Comparison of ENCODE assay signal across 21 cellular contexts in genomic region chr2:211609127-211609526, GRCh38.
DNase-seq lines count a peak whose midpoint lies in the region; ATAC-seq and TF ChIP-seq lines count a peak whose summit lies in the region.
"Had no signal": no experiment of that assay in that cellular context is flagged by ENCODE, and none has a peak within 500 bp of the region (broad histone marks: within the 10 kb centered on the region; RNA-seq: fewer than 3 reads in every experiment).

No MANE protein-coding gene starts in this region.

- H3K27ac ChIP-seq in CD4-positive, alpha-beta memory T cell (ENCODE audit: low read depth, low read length), result no peak overlapping the region
- H3K27ac ChIP-seq in GM23338 (ENCODE audit: low read depth) (no peak overlapping the region), endodermal cell (ENCODE audit: low read depth, low read length) (no peak overlapping the region), neural progenitor cell (no peak overlapping the region)
- H3K27ac ChIP-seq: HL-60, KMS-11, Peyer's patch had no signal

- peak overlapping the region in 4 of 7 donors; percentile 8 to 37 (median 20) for H3K27ac Mint-ChIP-seq in CD4-positive, alpha-beta memory T cell
- H3K27ac Mint-ChIP-seq in GM23338, result peak overlapping the region; percentile 91
- H3K27ac Mint-ChIP-seq in endodermal cell, result peak overlapping the region; percentile 85
- peak overlapping the region; percentile 88 for H3K27ac Mint-ChIP-seq in neural progenitor cell
- H3K27ac Mint-ChIP-seq: B cell; CD4-positive, CD25-positive, alpha-beta regulatory T cell had no signal

- no peaks in the 10 kb centered on the region for H3K27me3 Mint-ChIP-seq in CD4-positive, alpha-beta memory T cell
- H3K27me3 Mint-ChIP-seq in GM23338 (ENCODE audit: insufficient read depth, low read depth, poor library complexity) (no peaks in the 10 kb centered on the region), endodermal cell (ENCODE audit: insufficient read depth) (no peaks in the 10 kb centered on the region), neural progenitor cell (ENCODE audit: insufficient read depth, low read depth) (peaks cover 2% of the 10 kb centered on the region)
- H3K27me3 Mint-ChIP-seq: B cell; CD4-positive, CD25-positive, alpha-beta regulatory T cell had no signal

- no peaks in the 10 kb centered on the region for H3K36me3 Mint-ChIP-seq in CD4-positive, alpha-beta memory T cell
- no peaks in the 10 kb centered on the region for H3K36me3 Mint-ChIP-seq in GM23338 (ENCODE audit: low read depth)
- no peaks in the 10 kb centered on the region for H3K36me3 Mint-ChIP-seq in endodermal cell (ENCODE audit: low read depth)
- peaks cover 62% of the 10 kb centered on the region for H3K36me3 Mint-ChIP-seq in neural progenitor cell
- H3K36me3 Mint-ChIP-seq: CD4-positive, CD25-positive, alpha-beta regulatory T cell had no signal

- H3K4me1 ChIP-seq in CD4-positive, alpha-beta memory T cell (ENCODE audit: insufficient read depth, low read length), result no peaks in the 10 kb centered on the region
- H3K4me1 ChIP-seq in GM23338 (ENCODE audit: insufficient read depth) (peaks cover 8% of the 10 kb centered on the region), endodermal cell (ENCODE audit: control insufficient read depth, insufficient read depth, low read length) (no peaks in the 10 kb centered on the region), neural progenitor cell (no peaks in the 10 kb centered on the region), BE2C (no peaks in the 10 kb centered on the region)
- H3K4me1 ChIP-seq: Peyer's patch had no signal

- H3K9me3 ChIP-seq in CD4-positive, alpha-beta memory T cell (ENCODE audit: control insufficient read depth in 1 of 2, low read length in 2 of 2), result no peaks in the 10 kb centered on the region
- no peaks in the 10 kb centered on the region for H3K9me3 ChIP-seq in endodermal cell (ENCODE audit: control insufficient read depth, low read length)
- no peaks in the 10 kb centered on the region for H3K9me3 ChIP-seq in neural progenitor cell (ENCODE audit: low read depth)
- no peaks in the 10 kb centered on the region for H3K9me3 ChIP-seq in BE2C
- H3K9me3 ChIP-seq: Peyer's patch had no signal

- DNase-seq in CD4-positive, alpha-beta memory T cell, result no peak
- DNase-seq in GM23338 (ENCODE audit: low spot score) (peak; percentile 37), endodermal cell (peak; percentile 60), neural progenitor cell (ENCODE audit: low spot score) (no peak), Ammon's horn (ENCODE audit: low spot score) (no peak), BE2C (no peak)
- DNase-seq: CD4-positive, CD25-positive, alpha-beta regulatory T cell; COR-L47; NCI-H1105; NCI-H146; NCI-H2029; NCI-H2227 treated with DMSO at 0.1 percent for 48 hours; NCI-H510A; NCI-H774; Peyer's patch had no signal

- TF ChIP-seq CTCF in GM23338 (conservative IDR thresholded peaks at IDR 0.05; ENCODE audit: low read depth in 2 of 2), result no peak
- TF ChIP-seq CTCF in endodermal cell (conservative IDR thresholded peaks at IDR 0.05), result no peak
- no peak for TF ChIP-seq CTCF in neural progenitor cell (IDR thresholded peaks at IDR 0.05)
- no peak for TF ChIP-seq CTCF in BE2C (IDR thresholded peaks at IDR 0.05; ENCODE audit: low read depth, low read length)

- no peaks in the 10 kb centered on the region for H3K36me3 ChIP-seq in CD4-positive, alpha-beta memory T cell (ENCODE audit: insufficient read depth, low read length)
- no peaks in the 10 kb centered on the region for H3K36me3 ChIP-seq in GM23338 (ENCODE audit: insufficient read depth)
- no peaks in the 10 kb centered on the region for H3K36me3 ChIP-seq in endodermal cell (ENCODE audit: control insufficient read depth, insufficient read depth, low read length)
- no peaks in the 10 kb centered on the region for H3K36me3 ChIP-seq in neural progenitor cell
- no peaks in the 10 kb centered on the region for H3K36me3 ChIP-seq in BE2C
- H3K36me3 ChIP-seq: Peyer's patch had no signal

- POLR2A ChIA-PET in CD4-positive, alpha-beta memory T cell (lab: Charles Lee; ENCODE audit: partially characterized antibody), result no interaction called here

- H3K4me3 ChIP-seq in CD4-positive, alpha-beta memory T cell (ENCODE audit: low read length in 2 of 2), result no peak overlapping the region
- H3K4me3 ChIP-seq in GM23338 (no peak overlapping the region), endodermal cell (ENCODE audit: low read length) (no peak overlapping the region), neural progenitor cell (no peak overlapping the region), BE2C (ENCODE audit: low read depth, low read length) (no peak overlapping the region)
- H3K4me3 ChIP-seq: Peyer's patch had no signal

- H3F3A ChIP-seq in GM23338 (replicated peaks; ENCODE audit: low read depth) (no peaks in the 10 kb centered on the region), neural progenitor cell (ENCODE audit: low read depth) (no peaks in the 10 kb centered on the region)

- CTCF ChIA-PET in CD4-positive, alpha-beta memory T cell (lab: Charles Lee; ENCODE audit: partially characterized antibody), result no interaction called here

- no peak overlapping the region for H3K4me3 Mint-ChIP-seq in CD4-positive, alpha-beta memory T cell
- H3K4me3 Mint-ChIP-seq in GM23338 (no peak overlapping the region), endodermal cell (no peak overlapping the region), neural progenitor cell (no peak overlapping the region)
- H3K4me3 Mint-ChIP-seq: B cell; CD4-positive, CD25-positive, alpha-beta regulatory T cell had no signal

- H2AFZ ChIP-seq in GM23338 (no peak overlapping the region; the same call in 1 of the 2 replicates), neural progenitor cell (replicated peaks) (peak overlapping the region; percentile 28)

- H3K79me2 ChIP-seq in GM23338 (replicated peaks; ENCODE audit: insufficient read depth) (no peaks in the 10 kb centered on the region), neural progenitor cell (ENCODE audit: low read depth) (no peaks in the 10 kb centered on the region)

- intact Hi-C loops in CD4-positive, alpha-beta memory T cell (cut with micrococcal nuclease), result no loop called here

- H3K4me1 Mint-ChIP-seq in CD4-positive, alpha-beta memory T cell, result peaks cover 0 to 6% (median 2%) of the 10 kb centered on the region in 4 donors
- H3K4me1 Mint-ChIP-seq in GM23338 (peaks cover 14% of the 10 kb centered on the region), endodermal cell (peaks cover 10% of the 10 kb centered on the region), neural progenitor cell (peaks cover 8% of the 10 kb centered on the region)
- H3K4me1 Mint-ChIP-seq: B cell; CD4-positive, CD25-positive, alpha-beta regulatory T cell had no signal

- peaks cover 0 to 5% (median 0%) of the 10 kb centered on the region in 8 donors for H3K9me3 Mint-ChIP-seq in CD4-positive, alpha-beta memory T cell
- H3K9me3 Mint-ChIP-seq in GM23338 (no peaks in the 10 kb centered on the region), endodermal cell (no peaks in the 10 kb centered on the region), neural progenitor cell (peaks cover 23% of the 10 kb centered on the region)

- peak; percentile 47; the same call in 2 of the 3 replicates for ATAC-seq in GM23338
- ATAC-seq in HG02970 (IDR thresholded peaks at IDR 0.05; ENCODE audit: low FRiP score, unreplicated experiment), result no peak
- no peak for ATAC-seq in HG02870 (IDR thresholded peaks at IDR 0.05; ENCODE audit: unreplicated experiment)
- ATAC-seq: SK-N-SH treated with all-trans-retinoic acid at 6 μM for 48 hours had no signal

- no peaks in the 10 kb centered on the region for H3K27me3 ChIP-seq in CD4-positive, alpha-beta memory T cell (ENCODE audit: insufficient read depth, low read length)
- no peaks in the 10 kb centered on the region for H3K27me3 ChIP-seq in GM23338 (ENCODE audit: insufficient read depth)
- no peaks in the 10 kb centered on the region for H3K27me3 ChIP-seq in endodermal cell (ENCODE audit: control insufficient read depth, insufficient read depth, low read length, poor library complexity, severe bottlenecking)
- no peaks in the 10 kb centered on the region for H3K27me3 ChIP-seq in neural progenitor cell
- H3K27me3 ChIP-seq in BE2C, result no peaks in the 10 kb centered on the region
- H3K27me3 ChIP-seq: Peyer's patch had no signal

- H3K9ac ChIP-seq in endodermal cell (ENCODE audit: extremely low read depth, low read length, poor library complexity, severe bottlenecking), result no peak overlapping the region
- no peak overlapping the region for H3K9ac ChIP-seq in neural progenitor cell
- H3K9ac ChIP-seq: KMS-11 had no signal

- no peaks in the 10 kb centered on the region; the same call in 1 of the 2 replicates for H3K9me2 ChIP-seq in GM23338 (ENCODE audit: insufficient read depth)

- H3K4me2 ChIP-seq in GM23338 (peak overlapping the region; percentile 29; the same call in 1 of the 2 replicates), neural progenitor cell (no peak overlapping the region)
- H3K4me2 ChIP-seq: KMS-11 had no signal

- H4K20me1 ChIP-seq in GM23338 (replicated peaks; ENCODE audit: insufficient read depth), result no peaks in the 10 kb centered on the region
- H4K20me1 ChIP-seq in neural progenitor cell (ENCODE audit: low read depth), result no peaks in the 10 kb centered on the region

TF ChIP-seq in GM23338, 12 proteins besides CTCF, POLR2A, EP300 and RAD21 (continues in another document):
- TF ChIP-seq ZNF114 (CRISPR knock-in tag; IDR thresholded peaks at IDR 0.05) (no peak), ZNF331 (CRISPR knock-in tag; IDR thresholded peaks at IDR 0.05; ENCODE audit: low read depth) (no peak)

Comparison
In these comparisons a context has a peak if more than half of its experiments do, and no peak if none do; other contexts are left out.
1. DNase-seq: peak in GM23338 (single experiment) and endodermal cell (single experiment); none in CD4-positive, alpha-beta memory T cell (0 of 5), neural progenitor cell (single experiment), Ammon's horn (single experiment) and BE2C (single experiment).
2. H3K27ac Mint-ChIP-seq: peak in every context shown above with its lines; median percentile 91 in GM23338; 88 in neural progenitor cell; 85 in endodermal cell; 20 in CD4-positive, alpha-beta memory T cell.